31 cellular contexts compared by ENCODE assay signal in the genomic region with DNA sequence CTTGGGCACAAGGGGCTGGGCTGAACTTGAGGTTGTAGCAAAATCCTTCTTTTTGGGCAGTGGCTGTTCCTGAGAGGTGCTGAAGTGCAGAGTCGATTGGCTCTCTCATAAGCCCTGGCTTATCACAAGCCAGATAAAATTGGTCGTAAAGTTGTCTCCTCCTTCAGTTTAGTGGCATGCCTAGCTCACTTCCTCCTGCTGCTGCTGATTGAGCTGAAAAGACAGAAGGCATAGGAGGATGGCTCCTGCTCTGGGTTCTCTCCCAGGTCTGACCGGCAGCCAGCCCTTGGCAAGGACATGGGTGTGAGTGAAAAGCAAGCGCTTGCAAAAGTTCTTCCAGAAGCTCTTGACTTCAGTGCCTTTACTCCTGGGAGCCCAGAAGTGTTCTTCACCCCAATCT.
A peak's percentile ranks its signal among the peaks of the same experiment; 100 is the strongest.
DNase-seq lines count a peak whose midpoint lies in the region; ATAC-seq, FAIRE-seq and TF ChIP-seq lines count a peak whose summit lies in the region.
"Had no signal": no experiment of that assay in that cellular context is flagged by ENCODE, and none has a peak within 500 bp of the region (broad histone marks: within the 10 kb centered on the region; RNA-seq: fewer than 3 reads in every experiment).

No MANE protein-coding gene starts in this region.

- intact Hi-C loops in left cardiac atrium (cut with DNase I) (no loop called here), K562 (cut with micrococcal nuclease) (loop anchor here (10.0 kb wide), 1 partner anchor 63 kb away; no protein-coding TSS in a partner anchor), left colon (cut with DNase I, micrococcal nuclease) (no loop called here)

- in situ Hi-C loops in K562 (cut with MboI), result no loop called here
- in situ Hi-C loops in brain microvascular endothelial cell (cut with HindIII; ENCODE audit: low pct_ligation_motif_present, low sequenced_read_pairs), result no loop called here

- H3K36me3 Mint-ChIP-seq in activated T-cell treated with anti-CD3 and anti-CD28 coated beads, Interleukin-2, amount 50 U/mL, for 72 hours (ENCODE audit: insufficient read depth in 2 of 2), result no peaks in the 10 kb centered on the region
- H3K36me3 Mint-ChIP-seq: activated naive CD8-positive, alpha-beta T cell treated with anti-CD3 and anti-CD28 coated beads for 36 hours; CD4-positive, alpha-beta memory T cell had no signal

- POLR2A ChIA-PET in K562 (lab: Yijun Ruan, JAX), result interaction anchor here (0.6 kb wide), 1 partner anchor 9 kb away, joined by 3 read pairs; no protein-coding TSS in a partner anchor

- 13% methylated on average over 4 of the region's 4 CpGs for WGBS in K562 (ENCODE audit: insufficient coverage, low coverage, missing lambda C conversion rate)

- TF ChIP-seq RAD21 in K562 (CRISPR knock-in tag; conservative IDR thresholded peaks at IDR 0.05 in 1 of 2, IDR thresholded peaks at IDR 0.05 in 1 of 2), result no peak

- no peaks in the 10 kb centered on the region for H3K4me1 Mint-ChIP-seq in activated T-cell treated with anti-CD3 and anti-CD28 coated beads, Interleukin-2, amount 50 U/mL, for 72 hours (ENCODE audit: low read depth)
- H3K4me1 Mint-ChIP-seq: activated naive CD8-positive, alpha-beta T cell treated with anti-CD3 and anti-CD28 coated beads for 36 hours; CD4-positive, alpha-beta memory T cell had no signal

- no peaks in the 10 kb centered on the region for H3K9me1 ChIP-seq in K562 (ENCODE audit: control insufficient read depth, insufficient read depth, low read length)

- TF ChIP-seq POLR2A in K562 (conservative IDR thresholded peaks at IDR 0.05), result no peak

- no peaks in the 10 kb centered on the region for H3K79me2 ChIP-seq in K562 (ENCODE audit: control insufficient read depth, insufficient read depth, low read length)

- CTCF ChIA-PET in K562 (lab: Yijun Ruan, JAX; ENCODE audit: low intra/inter-chr PET ratio), result no interaction called here

- H3K4me1 ChIP-seq in right atrium auricular region (peaks cover 0 to 5% of the 10 kb centered on the region in 2 donors), K562 (replicated peaks in 1 of 2; ENCODE audit: control insufficient read depth in 2 of 2, insufficient read depth in 2 of 2, low read length in 2 of 2) (peaks cover 0 to 7% of the 10 kb centered on the region in 2 experiments; a peak in 2 of 5 replicates)
- H3K4me1 ChIP-seq: A549 had no signal

- H3K4me3 Mint-ChIP-seq in activated T-cell treated with anti-CD3 and anti-CD28 coated beads, Interleukin-2, amount 50 U/mL, for 72 hours, result no peak overlapping the region
- H3K4me3 Mint-ChIP-seq: activated CD8-positive, alpha-beta T cell treated with anti-CD3 and anti-CD28 coated beads, Interleukin-2, amount 10 ng/mL, durations not matched to agents 7 days and 5 days; activated naive CD8-positive, alpha-beta T cell treated with anti-CD3 and anti-CD28 coated beads for 36 hours; CD4-positive, alpha-beta memory T cell had no signal

- TF ChIP-seq EP300 in K562 (IDR thresholded peaks at IDR 0.05; ENCODE audit: low read length), result no peak

- BruUV-seq in K562 (replicated peaks; lab: Mats Ljungman, UMichigan), result no TSS peak

- FAIRE-seq in K562 (lab: Jason Lieb, UNC), result peak; percentile 48
- FAIRE-seq: A549, H54, keratinocyte had no signal

- H3K36me3 ChIP-seq in right atrium auricular region (no peaks in the 10 kb centered on the region), K562 (ENCODE audit: control insufficient read depth, insufficient read depth, low read length) (no peaks in the 10 kb centered on the region), brain microvascular endothelial cell (replicated peaks) (no peaks in the 10 kb centered on the region)
- H3K36me3 ChIP-seq: MG63, stomach, tibial artery had no signal

- H3K9ac ChIP-seq in K562 (ENCODE audit: insufficient read depth in 1 of 2, low read depth in 2 of 2, low read length in 2 of 2), result 0 out of 4 replicates have a peak overlapping the region, but pooled peaks of 1 of the 2 experiments have one; percentile 48

- H3K27me3 Mint-ChIP-seq in activated T-cell treated with anti-CD3 and anti-CD28 coated beads, Interleukin-2, amount 50 U/mL, for 72 hours (ENCODE audit: low read depth), result peaks cover 18% of the 10 kb centered on the region
- H3K27me3 Mint-ChIP-seq: activated naive CD8-positive, alpha-beta T cell treated with anti-CD3 and anti-CD28 coated beads for 36 hours; CD4-positive, alpha-beta memory T cell; progenitor cell of endocrine pancreas had no signal

- no peaks in the 10 kb centered on the region for H4K20me1 ChIP-seq in K562 (replicated peaks; ENCODE audit: control insufficient read depth, insufficient read depth, low read length)

- DNase-seq in left cardiac atrium (peak; percentile 34), right atrium auricular region (ENCODE audit: low spot score) (no peak), K562 (ENCODE audit: extremely low read depth in 1 of 4, low spot score in 3 of 4) (no peak), left colon (no peak), brain microvascular endothelial cell (no peak)
- DNase-seq in activated T-cell treated with anti-CD3 and anti-CD28 coated beads, Interleukin-2, amount 50 U/mL, for 72 hours, result no peak
- DNase-seq: activated CD8-positive, alpha-beta T cell treated with anti-CD3 and anti-CD28 coated beads, Interleukin-2, amount 10 ng/mL, durations not matched to agents 7 days and 5 days; activated effector memory CD4-positive, alpha-beta T cell treated with Interleukin-2 at 50 U/mL for 16 hours; activated naive CD8-positive, alpha-beta T cell treated with anti-CD3 and anti-CD28 coated beads for 36 hours; activated T-cell treated with anti-CD3 and anti-CD28 coated beads for 4 hours; AML-193; aorta; CD4-positive, alpha-beta memory T cell; central memory CD4-positive, alpha-beta T cell; KBM-7; mammary epithelial cell; MG63; NCI-H1436; NCI-H2081 treated with DMSO at 0.1 percent for 48 hours; NCI-H345; NCI-H748 treated with DMSO at 0.1 percent for 48 hours; RPMI8226; stomach; tibial artery had no signal

- ATAC-seq in left cardiac atrium (peak in 1 of 2 donors; percentile 68), K562 (peak; percentile 63), left colon (peak; percentile 78), HG03039 (IDR thresholded peaks at IDR 0.05; ENCODE audit: unreplicated experiment) (no peak), GM19455 (IDR thresholded peaks at IDR 0.05; ENCODE audit: unreplicated experiment) (no peak)
- no peak for ATAC-seq in activated T-cell treated with anti-CD3 and anti-CD28 coated beads, Interleukin-2, amount 50 U/mL, for 72 hours (replicated peaks in 1 of 2)
- ATAC-seq: A549; activated CD8-positive, alpha-beta T cell treated with anti-CD3 and anti-CD28 coated beads, Interleukin-2, amount 10 ng/mL, durations not matched to agents 7 days and 5 days had no signal

- no peak overlapping the region for H3K27ac ChIP-seq in right atrium auricular region
- no peak overlapping the region for H3K27ac ChIP-seq in K562 (ENCODE audit: extremely low read depth, low read depth, low read length)
- H3K27ac ChIP-seq in brain microvascular endothelial cell, result no peak overlapping the region
- H3K27ac ChIP-seq: A549, SK-N-MC, stomach, tibial artery had no signal

- TF ChIP-seq CTCF in right atrium auricular region (IDR thresholded peaks at IDR 0.05) (no peak), K562 (IDR thresholded peaks at IDR 0.05 in 2 of 3, conservative IDR thresholded peaks at IDR 0.05 in 1 of 3; ENCODE audit: insufficient read depth in 2 of 3, low read depth in 1 of 3, low read length in 3 of 3) (no peak), brain microvascular endothelial cell (IDR thresholded peaks at IDR 0.05; ENCODE audit: low read depth, low read length, missing control alignments) (no peak)

- no peaks in the 10 kb centered on the region for H3K27me3 ChIP-seq in right atrium auricular region
- H3K27me3 ChIP-seq in K562 (ENCODE audit: control insufficient read depth in 2 of 2, insufficient read depth in 2 of 2, low read length in 2 of 2), result no peaks in the 10 kb centered on the region; a peak in 1 of 5 replicates
- no peaks in the 10 kb centered on the region for H3K27me3 ChIP-seq in brain microvascular endothelial cell (replicated peaks)
- H3K27me3 ChIP-seq: MG63, stomach, tibial artery had no signal

- H3K4me3 ChIP-seq in right atrium auricular region (no peak overlapping the region), K562 (no peak overlapping the region), brain microvascular endothelial cell (ENCODE audit: low read depth, low read length) (no peak overlapping the region)
- H3K4me3 ChIP-seq: A549, MG63, SK-N-MC, stomach, tibial artery had no signal

- H3K9me3 Mint-ChIP-seq in activated T-cell treated with anti-CD3 and anti-CD28 coated beads, Interleukin-2, amount 50 U/mL, for 72 hours, result no peaks in the 10 kb centered on the region
- H3K9me3 Mint-ChIP-seq: activated naive CD8-positive, alpha-beta T cell treated with anti-CD3 and anti-CD28 coated beads for 36 hours; CD4-positive, alpha-beta memory T cell had no signal

- no peak overlapping the region for H3K4me2 ChIP-seq in K562 (ENCODE audit: insufficient read depth, low read length)
- H3K4me2 ChIP-seq: A549 had no signal

- H3K27ac Mint-ChIP-seq in activated T-cell treated with anti-CD3 and anti-CD28 coated beads, Interleukin-2, amount 50 U/mL, for 72 hours, result no peak overlapping the region
- H3K27ac Mint-ChIP-seq: activated CD8-positive, alpha-beta T cell treated with anti-CD3 and anti-CD28 coated beads, Interleukin-2, amount 10 ng/mL, durations not matched to agents 7 days and 5 days; activated naive CD8-positive, alpha-beta T cell treated with anti-CD3 and anti-CD28 coated beads for 36 hours; CD4-positive, alpha-beta memory T cell; progenitor cell of endocrine pancreas had no signal

- no peak overlapping the region for H2AFZ ChIP-seq in K562 (ENCODE audit: low read depth, low read length)

- H3K9me3 ChIP-seq in right atrium auricular region, result no peaks in the 10 kb centered on the region
- H3K9me3 ChIP-seq in K562 (replicated peaks; ENCODE audit: control insufficient read depth, insufficient read depth, low read depth, low read length), result no peaks in the 10 kb centered on the region
- H3K9me3 ChIP-seq: A549, MG63, stomach, tibial artery had no signal

TF ChIP-seq in K562, 482 proteins besides CTCF, POLR2A, EP300 and RAD21:
- TF ChIP-seq ZNF224 (CRISPR knock-in tag; IDR thresholded peaks at IDR 0.05), result no peak
- TF ChIP-seq, protein P1, sequence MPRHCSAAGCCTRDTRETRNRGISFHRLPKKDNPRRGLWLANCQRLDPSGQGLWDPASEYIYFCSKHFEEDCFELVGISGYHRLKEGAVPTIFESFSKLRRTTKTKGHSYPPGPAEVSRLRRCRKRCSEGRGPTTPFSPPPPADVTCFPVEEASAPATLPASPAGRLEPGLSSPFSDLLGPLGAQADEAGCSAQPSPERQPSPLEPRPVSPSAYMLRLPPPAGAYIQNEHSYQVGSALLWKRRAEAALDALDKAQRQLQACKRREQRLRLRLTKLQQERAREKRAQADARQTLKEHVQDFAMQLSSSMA (CRISPR knock-in tag; IDR thresholded peaks at IDR 0.05), result no peak
- no peak for TF ChIP-seq KDM1A (IDR thresholded peaks at IDR 0.05)
- TF ChIP-seq LEF1 (IDR thresholded peaks at IDR 0.05), result no peak
- no peak for TF ChIP-seq TARDBP (IDR thresholded peaks at IDR 0.05)
- TF ChIP-seq SPI1 (IDR thresholded peaks at IDR 0.05; ENCODE audit: borderline replicate concordance, low read depth, low read length), result 0 out of 2 replicates have a peak, but pooled peaks have one; percentile 50
- no peak for TF ChIP-seq SP1 (CRISPR knock-in tag; IDR thresholded peaks at IDR 0.05)
- no peak for TF ChIP-seq NFIC (IDR thresholded peaks at IDR 0.05)

Comparison
In these comparisons a context has a peak if more than half of its experiments do, and no peak if none do; other contexts are left out.
1. ATAC-seq: peak in K562 (single experiment) and left colon (single experiment); none in activated T-cell treated with anti-CD3 and anti-CD28 coated beads, Interleukin-2, amount 50 U/mL, for 72 hours (0 of 2), HG03039 (single experiment) and GM19455 (single experiment).